In genomic region chr11:2401436-2401984, GRCh38 we compare ENCODE assay signal across 8 cellular contexts. TPM values are rescaled to one million over a fixed set of nuclear protein-coding genes. Genes with fewer than 3 reads are reported as not detected.
DNase-seq lines count a peak whose midpoint lies in the region; ATAC-seq and TF ChIP-seq lines count a peak whose summit lies in the region.

No MANE protein-coding gene starts in this region.

- H3K27ac Mint-ChIP-seq in chondrocyte (ENCODE audit: unreplicated experiment) (peak overlapping the region; percentile 93), naive B cell (peak overlapping the region in 2 of 6 donors; percentile 73 to 83)

- TF ChIP-seq CTCF in AG10803 (conservative IDR thresholded peaks at IDR 0.05; ENCODE audit: low read length) (no peak), chondrocyte (IDR thresholded peaks at IDR 0.05) (no peak)

- peaks cover 8% of the 10 kb centered on the region for H3K36me3 Mint-ChIP-seq in chondrocyte (ENCODE audit: low read depth)
- H3K36me3 Mint-ChIP-seq in naive B cell = no peaks in the 10 kb centered on the region

- ATAC-seq in naive B cell (ENCODE audit: low read depth in 2 of 2) = no peak
- ATAC-seq in GM19467 (IDR thresholded peaks at IDR 0.05; ENCODE audit: unreplicated experiment) = no peak

- H3K4me1 Mint-ChIP-seq in chondrocyte (ENCODE audit: low read depth) = peaks cover 23% of the 10 kb centered on the region
- H3K4me1 Mint-ChIP-seq in naive B cell = peaks cover 20 to 39% (median 26%) of the 10 kb centered on the region in 3 donors

- peak overlapping the region; percentile 100 for H3K4me3 ChIP-seq in AG10803 (ENCODE audit: low read length)

- H3K27me3 Mint-ChIP-seq in chondrocyte (ENCODE audit: low read depth) (no peaks in the 10 kb centered on the region), naive B cell (no peaks in the 10 kb centered on the region)

- no peak for DNase-seq in AG10803 (ENCODE audit: low read depth)
- DNase-seq in chondrocyte (ENCODE audit: low spot score) = no peak
- no peak for DNase-seq in naive B cell
- no peak for DNase-seq in NCI-H1436 treated with DMSO at 0.1 percent for 48 hours (lab: John Stamatoyannopoulos, UW)
- DNase-seq in NCI-H1105 treated with DMSO at 0.1 percent for 48 hours (lab: John Stamatoyannopoulos, UW) = no peak
- DNase-seq in DMS79 treated with DMSO at 0.1 percent for 48 hours (lab: John Stamatoyannopoulos, UW) = no peak

- peaks cover 38% of the 10 kb centered on the region for H3K36me3 ChIP-seq in KOPT-K1 (ENCODE audit: insufficient read depth, low read length)

- H3K9me3 Mint-ChIP-seq in chondrocyte (ENCODE audit: low read depth) (no peaks in the 10 kb centered on the region), naive B cell (no peaks in the 10 kb centered on the region)

- peak overlapping the region; percentile 81 for H3K27ac ChIP-seq in KOPT-K1 (ENCODE audit: low read depth, low read length, poor library complexity, severe bottlenecking)

- no peaks in the 10 kb centered on the region for H3K9me3 ChIP-seq in KOPT-K1 (ENCODE audit: insufficient read depth, low read length, poor library complexity, severe bottlenecking)

- H3K4me3 Mint-ChIP-seq in chondrocyte (ENCODE audit: unreplicated experiment) = peak overlapping the region; percentile 86
- H3K4me3 Mint-ChIP-seq in naive B cell = peak overlapping the region; percentile 88 to 97 (median 92)

RNA-seq across cellular contexts. Expression of gene TSSC4, which starts 1.0 kb away (rescaled TPM):
- 44.1 to 55.2 TPM (median 52.2 TPM) in 3 replicates for total RNA-seq in chondrocyte
- polyA plus RNA-seq in naive B cell (ENCODE audit: low read depth in 6 of 6) = 10 to 100 TPM; 54.7 to 76.0 (median 67.9) TPM

RNA-seq across cellular contexts. Expression of gene CD81, which starts 24.4 kb away (rescaled TPM):
- total RNA-seq in chondrocyte = 403 to 442 TPM (median 441 TPM) in 3 replicates
- polyA plus RNA-seq in naive B cell (ENCODE audit: low read depth in 6 of 6) = 100 to 1,000 TPM; 110 to 279 (median 240) TPM

RNA-seq across cellular contexts. Expression of gene TRPM5, which starts 42.8 kb away (rescaled TPM):
- not detected in 3 replicates for total RNA-seq in chondrocyte
- polyA plus RNA-seq in naive B cell (ENCODE audit: low read depth in 6 of 6) = not detected

RNA-seq across cellular contexts. Expression of gene KCNQ1, which starts 43.3 kb away (rescaled TPM):
- 0.41 TPM in 1 of 3 replicates, not detected in the others for total RNA-seq in chondrocyte
- polyA plus RNA-seq in naive B cell (ENCODE audit: low read depth in 6 of 6) = 10 to 100 TPM in 3 of 6 donors, 1 to 10 TPM in 3; 9.3 to 22.6 (median 10.3) TPM
